ENCODE assay signal across 9 cellular contexts in the genomic region with DNA sequence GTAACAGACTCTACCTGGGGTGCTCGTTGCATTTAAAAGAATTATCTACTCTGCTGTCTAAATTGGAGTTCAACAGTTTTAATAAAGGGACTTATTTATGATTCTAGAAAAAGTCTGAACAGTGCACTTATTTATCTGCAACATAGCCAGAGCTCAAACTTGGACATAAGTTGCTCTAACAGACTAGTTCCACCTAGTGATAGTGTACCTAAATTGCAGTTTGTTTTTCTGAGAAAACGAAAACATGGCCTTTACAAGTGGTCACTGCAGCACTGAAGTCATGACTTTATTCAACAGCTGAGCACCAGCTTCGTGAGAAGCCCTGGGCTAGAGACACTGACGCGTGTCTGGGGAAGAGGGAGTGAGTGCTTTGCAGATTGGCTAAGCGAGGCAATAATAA.
DNase-seq lines count a peak whose midpoint lies in the region; ATAC-seq and TF ChIP-seq lines count a peak whose summit lies in the region.
"Had no signal": no experiment of that assay in that cellular context is flagged by ENCODE, and none has a peak within 500 bp of the region (broad histone marks: within the 10 kb centered on the region; RNA-seq: fewer than 3 reads in every experiment).

No MANE protein-coding gene starts in this region.

- no peaks in the 10 kb centered on the region for H3F3A ChIP-seq in SK-N-SH (replicated peaks; ENCODE audit: insufficient read depth)

- H3K9ac ChIP-seq in SK-N-SH, result no peak overlapping the region

- no peaks in the 10 kb centered on the region; a peak in 1 of 4 replicates for H3K4me1 ChIP-seq in SK-N-SH (ENCODE audit: control insufficient read depth in 1 of 2, insufficient read depth in 2 of 2, low read depth in 1 of 2, low read length in 1 of 2)

- no peaks in the 10 kb centered on the region for H3K9me2 ChIP-seq in SK-N-SH

- peak overlapping the region; percentile 7 for H3K27ac Mint-ChIP-seq in type B pancreatic cell

- 46% methylated on average over 6 of the region's 6 CpGs for WGBS in SK-N-SH (ENCODE audit: low lambda C conversion rate)

- H2AFZ ChIP-seq in SK-N-SH (ENCODE audit: low read depth), result no peak overlapping the region

- TF ChIP-seq RAD21 in SK-N-SH (IDR thresholded peaks at IDR 0.05; ENCODE audit: low read length), result peak; percentile 36

- POLR2A ChIA-PET in SK-N-SH (lab: Yijun Ruan, JAX), result no interaction called here

- no peaks in the 10 kb centered on the region for H3K9me3 ChIP-seq in SK-N-SH

- H3K27me3 ChIP-seq in SK-N-SH (ENCODE audit: insufficient read depth), result no peaks in the 10 kb centered on the region; the same call in 1 of the 2 replicates

- H3K4me1 Mint-ChIP-seq in type B pancreatic cell (ENCODE audit: unreplicated experiment), result peaks cover 6% of the 10 kb centered on the region

- no peak for DNase-seq in SK-N-SH
- peak; percentile 1 for DNase-seq in RPMI7951 (ENCODE audit: low read depth)
- DNase-seq in iris pigment epithelial cell (ENCODE audit: low read depth), result peak; percentile 9
- DNase-seq in type B pancreatic cell (ENCODE audit: extremely low spot score, unreplicated experiment), result no peak
- DNase-seq in mesenteric fat pad (ENCODE audit: low spot score), result no peak
- no peak for DNase-seq in activated CD4-positive, alpha-beta T cell treated with anti-CD3 and anti-CD28 coated beads, Interleukin-2, amount 50 U/mL, for 48 hours
- no peak for DNase-seq in NCI-H2227 treated with DMSO at 0.1 percent for 48 hours (lab: John Stamatoyannopoulos, UW)
- DNase-seq: T-helper 1 cell had no signal

- no peaks in the 10 kb centered on the region for H3K79me2 ChIP-seq in SK-N-SH (ENCODE audit: insufficient read depth)

- TF ChIP-seq CTCF in SK-N-SH (IDR thresholded peaks at IDR 0.05), result peak; percentile 21; the same call in 1 of the 2 replicates
- peak; percentile 55 for TF ChIP-seq CTCF in type B pancreatic cell (conservative IDR thresholded peaks at IDR 0.05)

- H3K4me3 Mint-ChIP-seq in type B pancreatic cell, result no peak overlapping the region

- no peaks in the 10 kb centered on the region for H3K36me3 Mint-ChIP-seq in type B pancreatic cell

- H4K20me1 ChIP-seq in SK-N-SH (ENCODE audit: insufficient read depth), result no peaks in the 10 kb centered on the region

- no peaks in the 10 kb centered on the region for H3K9me3 Mint-ChIP-seq in type B pancreatic cell

- no peak overlapping the region for H3K27ac ChIP-seq in SK-N-SH (ENCODE audit: low read depth in 2 of 2, low read length in 1 of 2)

- no peak for ATAC-seq in SK-N-SH treated with all-trans-retinoic acid at 6 μM for 48 hours

- CTCF ChIA-PET in SK-N-SH (lab: Yijun Ruan, JAX), result interaction anchor here (0.6 kb wide), 1 partner anchor 371 kb away, joined by 3 read pairs; no protein-coding TSS in a partner anchor

- H3K4me2 ChIP-seq in SK-N-SH, result no peak overlapping the region

- no peaks in the 10 kb centered on the region for H3K36me3 ChIP-seq in SK-N-SH (replicated peaks in 1 of 2; ENCODE audit: control insufficient read depth in 1 of 2, insufficient read depth in 2 of 2, low read length in 1 of 2)

- no peak overlapping the region for H3K4me3 ChIP-seq in SK-N-SH (ENCODE audit: low read depth in 2 of 2, low read length in 1 of 2)

- TF ChIP-seq EP300 in SK-N-SH (IDR thresholded peaks at IDR 0.05; ENCODE audit: borderline replicate concordance in 1 of 2, low read depth in 1 of 2, low read length in 1 of 2), result no peak

- H3K27me3 Mint-ChIP-seq in type B pancreatic cell, result no peaks in the 10 kb centered on the region

TF ChIP-seq in SK-N-SH, 30 proteins besides CTCF, POLR2A, EP300 and RAD21:
- no peak for TF ChIP-seq TAF1 (IDR thresholded peaks at IDR 0.05; ENCODE audit: borderline replicate concordance, low read depth, low read length)
- TF ChIP-seq SIN3A (IDR thresholded peaks at IDR 0.05; ENCODE audit: borderline replicate concordance, low read depth, low read length), result no peak
- no peak for TF ChIP-seq RCOR1 (IDR thresholded peaks at IDR 0.05; ENCODE audit: low read length)
- no peak for TF ChIP-seq MEF2A (IDR thresholded peaks at IDR 0.05; ENCODE audit: borderline replicate concordance, low read depth)

TF ChIP-seq in SK-N-SH treated with all-trans-retinoic acid at 6 μM for 48 hours, 23 proteins besides CTCF, POLR2A, EP300 and RAD21:
- TF ChIP-seq SNAI2 (CRISPR knock-in tag; IDR thresholded peaks at IDR 0.05) (no peak), GLIS3 (CRISPR knock-in tag; IDR thresholded peaks at IDR 0.05) (no peak), ZNF70 (CRISPR knock-in tag; IDR thresholded peaks at IDR 0.05) (no peak), ISL1 (CRISPR knock-in tag; IDR thresholded peaks at IDR 0.05) (no peak), ZC3H10 (CRISPR knock-in tag; IDR thresholded peaks at IDR 0.05) (no peak), ESRRG (CRISPR knock-in tag; IDR thresholded peaks at IDR 0.05) (no peak), OSR1 (CRISPR knock-in tag; IDR thresholded peaks at IDR 0.05) (no peak), ZNF565 (CRISPR knock-in tag; conservative IDR thresholded peaks at IDR 0.05; ENCODE audit: low read depth) (no peak), TOX (CRISPR knock-in tag; IDR thresholded peaks at IDR 0.05; ENCODE audit: borderline replicate concordance) (no peak), ZFP3 (CRISPR knock-in tag; IDR thresholded peaks at IDR 0.05) (no peak), ARNTL (CRISPR knock-in tag; IDR thresholded peaks at IDR 0.05; ENCODE audit: borderline replicate concordance, low read depth) (no peak), RARB (CRISPR knock-in tag; IDR thresholded peaks at IDR 0.05) (no peak)
- TF ChIP-seq, protein P1, sequence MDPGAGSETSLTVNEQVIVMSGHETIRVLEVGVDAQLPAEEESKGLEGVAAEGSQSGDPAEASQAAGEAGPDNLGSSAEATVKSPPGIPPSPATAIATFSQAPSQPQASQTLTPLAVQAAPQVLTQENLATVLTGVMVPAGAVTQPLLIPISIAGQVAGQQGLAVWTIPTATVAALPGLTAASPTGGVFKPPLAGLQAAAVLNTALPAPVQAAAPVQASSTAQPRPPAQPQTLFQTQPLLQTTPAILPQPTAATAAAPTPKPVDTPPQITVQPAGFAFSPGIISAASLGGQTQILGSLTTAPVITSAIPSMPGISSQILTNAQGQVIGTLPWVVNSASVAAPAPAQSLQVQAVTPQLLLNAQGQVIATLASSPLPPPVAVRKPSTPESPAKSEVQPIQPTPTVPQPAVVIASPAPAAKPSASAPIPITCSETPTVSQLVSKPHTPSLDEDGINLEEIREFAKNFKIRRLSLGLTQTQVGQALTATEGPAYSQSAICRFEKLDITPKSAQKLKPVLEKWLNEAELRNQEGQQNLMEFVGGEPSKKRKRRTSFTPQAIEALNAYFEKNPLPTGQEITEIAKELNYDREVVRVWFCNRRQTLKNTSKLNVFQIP (CRISPR knock-in tag; IDR thresholded peaks at IDR 0.05; ENCODE audit: borderline replicate concordance, low read depth), result no peak
- TF ChIP-seq, protein P2, sequence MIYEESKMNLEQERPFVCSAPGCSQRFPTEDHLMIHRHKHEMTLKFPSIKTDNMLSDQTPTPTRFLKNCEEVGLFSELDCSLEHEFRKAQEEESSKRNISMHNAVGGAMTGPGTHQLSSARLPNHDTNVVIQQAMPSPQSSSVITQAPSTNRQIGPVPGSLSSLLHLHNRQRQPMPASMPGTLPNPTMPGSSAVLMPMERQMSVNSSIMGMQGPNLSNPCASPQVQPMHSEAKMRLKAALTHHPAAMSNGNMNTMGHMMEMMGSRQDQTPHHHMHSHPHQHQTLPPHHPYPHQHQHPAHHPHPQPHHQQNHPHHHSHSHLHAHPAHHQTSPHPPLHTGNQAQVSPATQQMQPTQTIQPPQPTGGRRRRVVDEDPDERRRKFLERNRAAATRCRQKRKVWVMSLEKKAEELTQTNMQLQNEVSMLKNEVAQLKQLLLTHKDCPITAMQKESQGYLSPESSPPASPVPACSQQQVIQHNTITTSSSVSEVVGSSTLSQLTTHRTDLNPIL (CRISPR knock-in tag; IDR thresholded peaks at IDR 0.05; ENCODE audit: low read depth), result no peak
- TF ChIP-seq, protein P3, sequence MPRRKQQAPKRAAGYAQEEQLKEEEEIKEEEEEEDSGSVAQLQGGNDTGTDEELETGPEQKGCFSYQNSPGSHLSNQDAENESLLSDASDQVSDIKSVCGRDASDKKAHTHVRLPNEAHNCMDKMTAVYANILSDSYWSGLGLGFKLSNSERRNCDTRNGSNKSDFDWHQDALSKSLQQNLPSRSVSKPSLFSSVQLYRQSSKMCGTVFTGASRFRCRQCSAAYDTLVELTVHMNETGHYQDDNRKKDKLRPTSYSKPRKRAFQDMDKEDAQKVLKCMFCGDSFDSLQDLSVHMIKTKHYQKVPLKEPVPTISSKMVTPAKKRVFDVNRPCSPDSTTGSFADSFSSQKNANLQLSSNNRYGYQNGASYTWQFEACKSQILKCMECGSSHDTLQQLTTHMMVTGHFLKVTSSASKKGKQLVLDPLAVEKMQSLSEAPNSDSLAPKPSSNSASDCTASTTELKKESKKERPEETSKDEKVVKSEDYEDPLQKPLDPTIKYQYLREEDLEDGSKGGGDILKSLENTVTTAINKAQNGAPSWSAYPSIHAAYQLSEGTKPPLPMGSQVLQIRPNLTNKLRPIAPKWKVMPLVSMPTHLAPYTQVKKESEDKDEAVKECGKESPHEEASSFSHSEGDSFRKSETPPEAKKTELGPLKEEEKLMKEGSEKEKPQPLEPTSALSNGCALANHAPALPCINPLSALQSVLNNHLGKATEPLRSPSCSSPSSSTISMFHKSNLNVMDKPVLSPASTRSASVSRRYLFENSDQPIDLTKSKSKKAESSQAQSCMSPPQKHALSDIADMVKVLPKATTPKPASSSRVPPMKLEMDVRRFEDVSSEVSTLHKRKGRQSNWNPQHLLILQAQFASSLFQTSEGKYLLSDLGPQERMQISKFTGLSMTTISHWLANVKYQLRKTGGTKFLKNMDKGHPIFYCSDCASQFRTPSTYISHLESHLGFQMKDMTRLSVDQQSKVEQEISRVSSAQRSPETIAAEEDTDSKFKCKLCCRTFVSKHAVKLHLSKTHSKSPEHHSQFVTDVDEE (CRISPR knock-in tag; IDR thresholded peaks at IDR 0.05), result no peak
- TF ChIP-seq, protein P4, sequence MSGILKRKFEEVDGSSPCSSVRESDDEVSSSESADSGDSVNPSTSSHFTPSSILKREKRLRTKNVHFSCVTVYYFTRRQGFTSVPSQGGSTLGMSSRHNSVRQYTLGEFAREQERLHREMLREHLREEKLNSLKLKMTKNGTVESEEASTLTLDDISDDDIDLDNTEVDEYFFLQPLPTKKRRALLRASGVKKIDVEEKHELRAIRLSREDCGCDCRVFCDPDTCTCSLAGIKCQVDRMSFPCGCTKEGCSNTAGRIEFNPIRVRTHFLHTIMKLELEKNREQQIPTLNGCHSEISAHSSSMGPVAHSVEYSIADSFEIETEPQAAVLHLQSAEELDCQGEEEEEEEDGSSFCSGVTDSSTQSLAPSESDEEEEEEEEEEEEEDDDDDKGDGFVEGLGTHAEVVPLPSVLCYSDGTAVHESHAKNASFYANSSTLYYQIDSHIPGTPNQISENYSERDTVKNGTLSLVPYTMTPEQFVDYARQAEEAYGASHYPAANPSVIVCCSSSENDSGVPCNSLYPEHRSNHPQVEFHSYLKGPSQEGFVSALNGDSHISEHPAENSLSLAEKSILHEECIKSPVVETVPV (CRISPR knock-in tag; IDR thresholded peaks at IDR 0.05), result no peak

Comparison
In these comparisons a context has a peak if more than half of its experiments do, and no peak if none do; other contexts are left out.
1. DNase-seq: peak in RPMI7951 (single experiment) and iris pigment epithelial cell (single experiment); none in SK-N-SH (single experiment), type B pancreatic cell (single experiment), mesenteric fat pad (single experiment), activated CD4-positive, alpha-beta T cell treated with anti-CD3 and anti-CD28 coated beads, Interleukin-2, amount 50 U/mL, for 48 hours (0 of 2) and NCI-H2227 treated with DMSO at 0.1 percent for 48 hours (single experiment).